Comparison of ENCODE assay signal across 26 cellular contexts in genomic region chr10:2494386-2494785, GRCh38.
"Had no signal": no experiment of that assay in that cellular context is flagged by ENCODE, and none has a peak within 500 bp of the region (broad histone marks: within the 10 kb centered on the region; RNA-seq: fewer than 3 reads in every experiment).

No MANE protein-coding gene starts in this region.

- H3K36me3 Mint-ChIP-seq: neural progenitor cell, type B pancreatic cell had no signal

- DNase-seq: dorsolateral prefrontal cortex; effector CD4-positive, alpha-beta T cell; gastrocnemius medialis; head of caudate nucleus; kidney; mesendoderm; midbrain; naive thymus-derived CD4-positive, alpha-beta T cell; nucleus accumbens; stimulated activated CD4-positive, alpha-beta T cell treated with anti-CD3 and anti-CD28 coated beads, Interleukin-12 subunit alpha, Interleukin-12 subunit beta, amount 100 ng/mL, for 4 hours; stimulated activated CD4-positive, alpha-beta T cell treated with anti-CD3 and anti-CD28 coated beads, Interleukin-1b, Interleukin-23, amount 100 ng/mL, for 48 hours; stimulated activated CD4-positive, alpha-beta T cell treated with anti-CD3 and anti-CD28 coated beads, Interleukin-4, amount 100 ng/mL, for 1 hour; stimulated activated CD8-positive, alpha-beta memory T cell treated with anti-CD3 and anti-CD28 coated beads, Interleukin-4, amount 100 ng/mL, for 48 hours; stimulated activated naive CD4-positive, alpha-beta T cell; stimulated activated naive CD8-positive, alpha-beta T cell treated with anti-CD3 and anti-CD28 coated beads, Interleukin-15, amount 100 ng/mL, for 72 hours had no signal

- H3K4me1 ChIP-seq: gastrocnemius medialis, neural progenitor cell, prostate gland, right atrium auricular region, suprapubic skin had no signal

- H3K4me1 Mint-ChIP-seq: nephron; neural progenitor cell; stimulated activated naive CD8-positive, alpha-beta T cell treated with anti-CD3 and anti-CD28 coated beads, Interleukin-15, amount 100 ng/mL, for 72 hours had no signal

- H3K9me3 ChIP-seq: gastrocnemius medialis, prostate gland, right atrium auricular region had no signal

- H3K27me3 Mint-ChIP-seq: stimulated activated naive CD8-positive, alpha-beta T cell treated with anti-CD3 and anti-CD28 coated beads, Interleukin-15, amount 100 ng/mL, for 72 hours had no signal

- H3K27ac ChIP-seq: dorsolateral prefrontal cortex, gastrocnemius medialis, hepatocyte, neural progenitor cell, prostate gland, right atrium auricular region, suprapubic skin had no signal

- H3K27me3 ChIP-seq: gastrocnemius medialis, hepatocyte, neural progenitor cell, right atrium auricular region, suprapubic skin had no signal

- H3K4me3 Mint-ChIP-seq: naive thymus-derived CD4-positive, alpha-beta T cell; nephron; neural progenitor cell; stimulated activated naive CD8-positive, alpha-beta T cell treated with anti-CD3 and anti-CD28 coated beads, Interleukin-15, amount 100 ng/mL, for 72 hours; type B pancreatic cell had no signal

- H3K27ac Mint-ChIP-seq: naive thymus-derived CD4-positive, alpha-beta T cell; nephron; neural progenitor cell; stimulated activated naive CD8-positive, alpha-beta T cell treated with anti-CD3 and anti-CD28 coated beads, Interleukin-15, amount 100 ng/mL, for 72 hours; type B pancreatic cell had no signal

- ATAC-seq: gastrocnemius medialis; left lobe of liver; naive thymus-derived CD4-positive, alpha-beta T cell; sciatic nerve; stimulated activated naive CD8-positive, alpha-beta T cell treated with anti-CD3 and anti-CD28 coated beads, Interleukin-15, amount 100 ng/mL, for 72 hours had no signal

- H3K79me2 ChIP-seq: hepatocyte had no signal

- H3K9me3 Mint-ChIP-seq: neural progenitor cell had no signal

- H3K9ac ChIP-seq: neural progenitor cell had no signal

- H3K4me3 ChIP-seq: dorsolateral prefrontal cortex, gastrocnemius medialis, hepatocyte, neural progenitor cell, prostate gland, right atrium auricular region, smooth muscle cell, suprapubic skin had no signal

- H3K36me3 ChIP-seq: gastrocnemius medialis, neural progenitor cell, prostate gland, right atrium auricular region, suprapubic skin had no signal

- H2AFZ ChIP-seq: hepatocyte, neural progenitor cell had no signal

- H3K4me2 ChIP-seq: hepatocyte, neural progenitor cell, smooth muscle cell had no signal

- FAIRE-seq: colon, kidney had no signal
